In genomic region chr11:126216526-126217305, GRCh38 we compare ENCODE assay signal across 17 cellular contexts. TPM values are rescaled to one million over a fixed set of nuclear protein-coding genes. Genes with fewer than 3 reads are reported as not detected.
A peak's percentile ranks its signal among the peaks of the same experiment; 100 is the strongest.
DNase-seq lines count a peak whose midpoint lies in the region; ATAC-seq and TF ChIP-seq lines count a peak whose summit lies in the region.
"Had no signal": no experiment of that assay in that cellular context is flagged by ENCODE, and none has a peak within 500 bp of the region (broad histone marks: within the 10 kb centered on the region; RNA-seq: fewer than 3 reads in every experiment).

No MANE protein-coding gene starts in this region.

- H3K4me3 Mint-ChIP-seq in stimulated activated naive CD8-positive, alpha-beta T cell treated with anti-CD3 and anti-CD28 coated beads, Interleukin-15, Interleukin-2, amounts not matched to agents 100 ng/mL and 50 ng/mL, for 24 hours = no peak overlapping the region
- no peak overlapping the region for H3K4me3 Mint-ChIP-seq in dendritic cell treated with granulocyte-macrophage colony-stimulating factor and Interleukin-4, amounts not matched to agents 40 ng/mL and 50 ng/mL, for 4 days

- no peaks in the 10 kb centered on the region for H3K9me2 ChIP-seq in OCI-LY7 (ENCODE audit: insufficient read depth, low read length)

- TF ChIP-seq EP300 in stomach (IDR thresholded peaks at IDR 0.05) = no peak

- DNase-seq in stimulated activated naive CD8-positive, alpha-beta T cell treated with anti-CD3 and anti-CD28 coated beads, Interleukin-15, Interleukin-2, amounts not matched to agents 100 U/mL and 50 U/mL, for 24 hours = no peak
- DNase-seq in OCI-LY7 (ENCODE audit: low spot score) (no peak), stomach (no peak), GM19240 (ENCODE audit: insufficient read length, low spot score) (no peak), NCI-H748 (lab: John Stamatoyannopoulos, UW; ENCODE audit: unreplicated experiment) (no peak)
- DNase-seq: DMS 273 treated with DMSO at 0.1 percent for 48 hours, DND-41, GM23248, NCI-H1436, NCI-H1930, NCI-H226, NCI-H524, SJCRH30 had no signal

- TF ChIP-seq CTCF in OCI-LY7 (conservative IDR thresholded peaks at IDR 0.05; ENCODE audit: low read length) = no peak
- TF ChIP-seq CTCF in stomach (IDR thresholded peaks at IDR 0.05) = no peak

- no peaks in the 10 kb centered on the region for H3K9me3 ChIP-seq in OCI-LY7 (ENCODE audit: low read length)
- H3K9me3 ChIP-seq in stomach = no peaks in the 10 kb centered on the region
- H3K9me3 ChIP-seq: HAP-1, SJCRH30 had no signal

- no peaks in the 10 kb centered on the region for H3K27me3 ChIP-seq in stomach
- H3K27me3 ChIP-seq: SJCRH30 had no signal

- H3K36me3 ChIP-seq in OCI-LY7 (ENCODE audit: insufficient read depth, low read length) (peaks cover 9% of the 10 kb centered on the region), stomach (no peaks in the 10 kb centered on the region)
- H3K36me3 ChIP-seq: HAP-1, SJCRH30 had no signal

- no peaks in the 10 kb centered on the region for H3K9me3 Mint-ChIP-seq in stimulated activated naive CD8-positive, alpha-beta T cell treated with anti-CD3 and anti-CD28 coated beads, Interleukin-15, Interleukin-2, amounts not matched to agents 100 ng/mL and 50 ng/mL, for 24 hours
- no peaks in the 10 kb centered on the region for H3K9me3 Mint-ChIP-seq in dendritic cell treated with granulocyte-macrophage colony-stimulating factor and Interleukin-4, amounts not matched to agents 40 ng/mL and 50 ng/mL, for 4 days

- no peak for ATAC-seq in stimulated activated naive CD8-positive, alpha-beta T cell treated with anti-CD3 and anti-CD28 coated beads, Interleukin-15, Interleukin-2, amounts not matched to agents 100 U/mL and 50 U/mL, for 24 hours
- ATAC-seq in HG03159 (IDR thresholded peaks at IDR 0.05; ENCODE audit: unreplicated experiment) = no peak

- H3K79me2 ChIP-seq in OCI-LY7 (ENCODE audit: insufficient read depth, low read depth, low read length) = peaks cover 52% of the 10 kb centered on the region; the same call in 1 of the 2 replicates

- CTCF ChIA-PET in OCI-LY7 (lab: Charles Lee; ENCODE audit: unreplicated experiment) = interaction anchor here (0.7 kb wide), 1 partner anchor 227 kb away, joined by 4 read pairs; no protein-coding TSS in a partner anchor

- TF ChIP-seq POLR2A in stomach (IDR thresholded peaks at IDR 0.05) = no peak

- H3K4me3 ChIP-seq in OCI-LY7 (ENCODE audit: low read depth, low read length, poor library complexity, severe bottlenecking) (no peak overlapping the region), stomach (no peak overlapping the region)
- H3K4me3 ChIP-seq: GM23248, HAP-1, SJCRH30 had no signal

- no peak overlapping the region for H2AFZ ChIP-seq in OCI-LY7 (ENCODE audit: low read length)
- H2AFZ ChIP-seq: GM23248 had no signal

- no peaks in the 10 kb centered on the region; the same call in 1 of the 2 replicates for H4K20me1 ChIP-seq in OCI-LY7 (ENCODE audit: insufficient read depth, low read length)

- POLR2A ChIA-PET in OCI-LY7 (lab: Charles Lee) = interaction anchor here (0.7 to 0.9 kb wide), 3 partner anchors 14 to 38 kb away, joined by 3 to 8 read pairs (median 4); no protein-coding TSS in a partner anchor

- 46 to 73% (median 66%) methylated on average over 6 of the region's 6 CpGs for WGBS in stomach, 5 donors

- intact Hi-C loops in OCI-LY7 (cut with micrococcal nuclease; ENCODE audit: unreplicated experiment) = no loop called here
- intact Hi-C loops in dendritic cell treated with granulocyte-macrophage colony-stimulating factor and Interleukin-4, amounts not matched to agents 40 ng/mL and 50 ng/mL, for 4 days (cut with micrococcal nuclease) = loop anchor here (10.0 kb wide), 1 partner anchor 1152 kb away; the partner anchor contains the start of gene SLC37A2
- intact Hi-C loops in stomach (cut with DNase I; ENCODE audit: low total_unique reads) = no loop called here

- no peaks in the 10 kb centered on the region for H3K27me3 Mint-ChIP-seq in stimulated activated naive CD8-positive, alpha-beta T cell treated with anti-CD3 and anti-CD28 coated beads, Interleukin-15, Interleukin-2, amounts not matched to agents 100 ng/mL and 50 ng/mL, for 24 hours
- H3K27me3 Mint-ChIP-seq in dendritic cell treated with granulocyte-macrophage colony-stimulating factor and Interleukin-4, amounts not matched to agents 40 ng/mL and 50 ng/mL, for 4 days = no peaks in the 10 kb centered on the region

- H3K27ac Mint-ChIP-seq in stimulated activated naive CD8-positive, alpha-beta T cell treated with anti-CD3 and anti-CD28 coated beads, Interleukin-15, Interleukin-2, amounts not matched to agents 100 ng/mL and 50 ng/mL, for 24 hours = peak overlapping the region; percentile 9
- peak overlapping the region; percentile 30 for H3K27ac Mint-ChIP-seq in dendritic cell treated with granulocyte-macrophage colony-stimulating factor and Interleukin-4, amounts not matched to agents 40 ng/mL and 50 ng/mL, for 4 days

- BruUV-seq in OCI-LY7 (replicated peaks; lab: Mats Ljungman, UMichigan) = no TSS peak

- H3K4me1 ChIP-seq in OCI-LY7 (ENCODE audit: insufficient read depth, low read length, poor library complexity, severe bottlenecking) (peaks cover 24% of the 10 kb centered on the region), stomach (peaks cover 10 to 76% (median 58%) of the 10 kb centered on the region in 4 donors)
- H3K4me1 ChIP-seq: SJCRH30 had no signal

- peaks cover 3% of the 10 kb centered on the region for H3K36me3 Mint-ChIP-seq in stimulated activated naive CD8-positive, alpha-beta T cell treated with anti-CD3 and anti-CD28 coated beads, Interleukin-15, Interleukin-2, amounts not matched to agents 100 ng/mL and 50 ng/mL, for 24 hours (ENCODE audit: low read depth)
- peaks cover 20% of the 10 kb centered on the region for H3K36me3 Mint-ChIP-seq in dendritic cell treated with granulocyte-macrophage colony-stimulating factor and Interleukin-4, amounts not matched to agents 40 ng/mL and 50 ng/mL, for 4 days (ENCODE audit: low read depth)

- H3K4me2 ChIP-seq in OCI-LY7 (ENCODE audit: low read length) = peak overlapping the region; percentile 16; the same call in 1 of the 2 replicates

- no peak overlapping the region for H3K27ac ChIP-seq in OCI-LY7 (ENCODE audit: low read depth, low read length, poor library complexity, severe bottlenecking)
- H3K27ac ChIP-seq in stomach = peak overlapping the region in 3 of 5 donors; percentile 17 to 31 (median 23)
- H3K27ac ChIP-seq: GM23248, SJCRH30 had no signal

- peaks cover 59% of the 10 kb centered on the region for H3K4me1 Mint-ChIP-seq in stimulated activated naive CD8-positive, alpha-beta T cell treated with anti-CD3 and anti-CD28 coated beads, Interleukin-15, Interleukin-2, amounts not matched to agents 100 ng/mL and 50 ng/mL, for 24 hours (ENCODE audit: low read depth)
- H3K4me1 Mint-ChIP-seq in dendritic cell treated with granulocyte-macrophage colony-stimulating factor and Interleukin-4, amounts not matched to agents 40 ng/mL and 50 ng/mL, for 4 days (ENCODE audit: low read depth) = peaks cover 80% of the 10 kb centered on the region

RNA-seq across cellular contexts. Expression of gene FAM118B, which starts 5.1 kb away (rescaled TPM):
- total RNA-seq in OCI-LY7 (2014; rRNA removed; shearing (Covaris generic)) = 9.9 and 11.5 TPM in 2 replicates
- 12.8 and 14.8 TPM in 2 replicates for total RNA-seq in OCI-LY7 (2022)
- 10 to 100 TPM in 4 of 5 donors, 1 to 10 TPM in 1; 7.6 to 50.7 (median 37.4) TPM for total RNA-seq in stomach
- 10 to 100 TPM in 2 of 3 donors, 1 to 10 TPM in 1; 6.9 to 25.8 (median 16.5) TPM for polyA plus RNA-seq in stomach

RNA-seq across cellular contexts. Expression of gene RPUSD4, which starts 5.3 kb away (rescaled TPM):
- total RNA-seq in OCI-LY7 (2014; rRNA removed; shearing (Covaris generic)) = 29.1 and 39.2 TPM in 2 replicates
- 36.2 and 37.0 TPM in 2 replicates for total RNA-seq in OCI-LY7 (2022)
- total RNA-seq in stomach = 10 to 100 TPM; 22.8 to 63.4 (median 31.6) TPM
- 10 to 100 TPM; 16.8 to 27.2 (median 17.8) TPM for polyA plus RNA-seq in stomach

RNA-seq across cellular contexts. Expression of gene SRPRA, which starts 52.0 kb away (rescaled TPM):
- 56.5 and 62.9 TPM in 2 replicates for total RNA-seq in OCI-LY7 (2014; rRNA removed; shearing (Covaris generic))
- total RNA-seq in OCI-LY7 (2022) = 95.2 and 100 TPM in 2 replicates
- 100 to 1,000 TPM in 2 of 5 donors, 10 to 100 TPM in 3; 13.9 to 255 (median 63.7) TPM for total RNA-seq in stomach
- polyA plus RNA-seq in stomach = 10 to 100 TPM; 26.4 to 49.3 (median 37.4) TPM

RNA-seq across cellular contexts. Expression of gene FOXRED1, which starts 52.2 kb away (rescaled TPM):
- total RNA-seq in OCI-LY7 (2014; rRNA removed; shearing (Covaris generic)) = 30.4 and 42.5 TPM in 2 replicates
- 62.4 and 65.7 TPM in 2 replicates for total RNA-seq in OCI-LY7 (2022)
- 10 to 100 TPM in 4 of 5 donors, 1 to 10 TPM in 1; 5.4 to 26.3 (median 14.8) TPM for total RNA-seq in stomach
- polyA plus RNA-seq in stomach = 10 to 100 TPM; 17.3 to 22.7 (median 18.9) TPM
